8 cellular contexts compared by ENCODE assay signal in genomic region chr6:29631860-29632731, GRCh38. TPM values are rescaled to one million over a fixed set of nuclear protein-coding genes. Genes with fewer than 3 reads are reported as not detected.
A peak's percentile ranks its signal among the peaks of the same experiment; 100 is the strongest.
DNase-seq lines count a peak whose midpoint lies in the region; ATAC-seq and TF ChIP-seq lines count a peak whose summit lies in the region.

No MANE protein-coding gene starts in this region.

- H3K4me3 ChIP-seq in OCI-LY1 (ENCODE audit: low read depth, low read length, poor library complexity, severe bottlenecking) (peak overlapping the region; percentile 76), fibroblast of pulmonary artery (replicated peaks; ENCODE audit: low read depth, low read length) (peak overlapping the region; percentile 67), thyroid gland (replicated peaks in 1 of 3) (peak overlapping the region; percentile 35 to 96 (median 68))

- DNase-seq in EH (ENCODE audit: low read depth): peak; percentile 82
- DNase-seq in fibroblast of pulmonary artery (ENCODE audit: low read depth): peak; percentile 68
- DNase-seq in natural killer cell treated with Interleukin-12 subunit alpha and Interleukin-12 subunit beta and Interleukin-15 and Interleukin-18, amount 100 ng/mL, for 72 hours (ENCODE audit: low spot score): no peak
- DNase-seq in thyroid gland: peak; percentile 33 to 50

- H4K20me1 ChIP-seq in OCI-LY1 (ENCODE audit: insufficient read depth, low read length): no peaks in the 10 kb centered on the region

- H3K4me2 ChIP-seq in OCI-LY1 (ENCODE audit: low read length): peak overlapping the region; percentile 90

- H3K4me1 ChIP-seq in OCI-LY1 (ENCODE audit: insufficient read depth, low read length, severe bottlenecking) (peaks cover 32% of the 10 kb centered on the region), thyroid gland (peaks cover 13 to 30% of the 10 kb centered on the region in 2 donors)

- H3K27me3 ChIP-seq in OCI-LY1 (ENCODE audit: insufficient read depth, low read length) (peaks cover 6% of the 10 kb centered on the region), thyroid gland (no peaks in the 10 kb centered on the region)

- no peaks in the 10 kb centered on the region for H3F3A ChIP-seq in OCI-LY1 (ENCODE audit: insufficient read depth, low read length)

- TF ChIP-seq CTCF in OCI-LY1 (IDR thresholded peaks at IDR 0.05; ENCODE audit: low read length) (no peak), fibroblast of pulmonary artery (IDR thresholded peaks at IDR 0.05; ENCODE audit: low read length, missing control alignments) (no peak), thyroid gland (IDR thresholded peaks at IDR 0.05) (no peak)

- TF ChIP-seq POLR2A in thyroid gland (IDR thresholded peaks at IDR 0.05): no peak

- no peaks in the 10 kb centered on the region for H3K36me3 ChIP-seq in OCI-LY1 (ENCODE audit: insufficient read depth, low read length)
- no peaks in the 10 kb centered on the region for H3K36me3 ChIP-seq in thyroid gland

- intact Hi-C loops in thyroid gland (cut with DNase I): no loop called here

- H3K36me3 Mint-ChIP-seq in activated T-helper 17 cell treated with anti-CD3 and anti-CD28 coated beads, Interleukin-2, amount 50 U/mL, for 72 hours (ENCODE audit: low read depth): peaks cover 8% of the 10 kb centered on the region
- H3K36me3 Mint-ChIP-seq in natural killer cell treated with Interleukin-12 subunit alpha and Interleukin-12 subunit beta and Interleukin-15 and Interleukin-18, amount 100 ng/mL, for 72 hours: no peaks in the 10 kb centered on the region

- no peaks in the 10 kb centered on the region for H3K9me3 Mint-ChIP-seq in activated T-helper 17 cell treated with anti-CD3 and anti-CD28 coated beads, Interleukin-2, amount 50 U/mL, for 72 hours
- no peaks in the 10 kb centered on the region for H3K9me3 Mint-ChIP-seq in natural killer cell treated with Interleukin-12 subunit alpha and Interleukin-12 subunit beta and Interleukin-15 and Interleukin-18, amount 100 ng/mL, for 72 hours

- ATAC-seq in HG02852 (IDR thresholded peaks at IDR 0.05; ENCODE audit: unreplicated experiment) (peak; percentile 22), HG03469 (IDR thresholded peaks at IDR 0.05; ENCODE audit: unreplicated experiment) (no peak)
- peak; percentile 35 for ATAC-seq in activated T-helper 17 cell treated with anti-CD3 and anti-CD28 coated beads, Interleukin-2, amount 50 U/mL, for 72 hours (replicated peaks)
- ATAC-seq in natural killer cell treated with Interleukin-12 subunit alpha and Interleukin-12 subunit beta and Interleukin-15 and Interleukin-18, amount 100 ng/mL, for 72 hours: peak; percentile 64 to 67

- H2AFZ ChIP-seq in OCI-LY1 (ENCODE audit: low read length): no peak overlapping the region

- no peaks in the 10 kb centered on the region for H3K27me3 Mint-ChIP-seq in activated T-helper 17 cell treated with anti-CD3 and anti-CD28 coated beads, Interleukin-2, amount 50 U/mL, for 72 hours
- peaks cover 39 to 40% of the 10 kb centered on the region in 2 donors for H3K27me3 Mint-ChIP-seq in natural killer cell treated with Interleukin-12 subunit alpha and Interleukin-12 subunit beta and Interleukin-15 and Interleukin-18, amount 100 ng/mL, for 72 hours

- H3K9me2 ChIP-seq in OCI-LY1 (ENCODE audit: low read depth, low read length): no peaks in the 10 kb centered on the region

- H3K9ac ChIP-seq in OCI-LY1 (ENCODE audit: low read length): peak overlapping the region; percentile 70

- WGBS in thyroid gland, 2 donors: 5 to 7% methylated on average over 26 to 39 of the region's 53 CpGs

- no peaks in the 10 kb centered on the region for H3K79me2 ChIP-seq in OCI-LY1 (ENCODE audit: insufficient read depth, low read length)

- H3K4me3 Mint-ChIP-seq in activated T-helper 17 cell treated with anti-CD3 and anti-CD28 coated beads, Interleukin-2, amount 50 U/mL, for 72 hours: peak overlapping the region; percentile 85
- peak overlapping the region; percentile 92 for H3K4me3 Mint-ChIP-seq in natural killer cell treated with Interleukin-12 subunit alpha and Interleukin-12 subunit beta and Interleukin-15 and Interleukin-18, amount 100 ng/mL, for 72 hours

- H3K27ac Mint-ChIP-seq in activated T-helper 17 cell treated with anti-CD3 and anti-CD28 coated beads, Interleukin-2, amount 50 U/mL, for 72 hours: peak overlapping the region; percentile 67
- H3K27ac Mint-ChIP-seq in natural killer cell treated with Interleukin-12 subunit alpha and Interleukin-12 subunit beta and Interleukin-15 and Interleukin-18, amount 100 ng/mL, for 72 hours: peak overlapping the region in 1 of 2 donors; percentile 10

- peaks cover 36% of the 10 kb centered on the region for H3K4me1 Mint-ChIP-seq in activated T-helper 17 cell treated with anti-CD3 and anti-CD28 coated beads, Interleukin-2, amount 50 U/mL, for 72 hours
- H3K4me1 Mint-ChIP-seq in natural killer cell treated with Interleukin-12 subunit alpha and Interleukin-12 subunit beta and Interleukin-15 and Interleukin-18, amount 100 ng/mL, for 72 hours (ENCODE audit: low read depth in 2 of 2): peaks cover 25 to 38% of the 10 kb centered on the region in 2 donors

- H3K27ac ChIP-seq in OCI-LY1 (ENCODE audit: low read depth, low read length, poor library complexity, severe bottlenecking) (no peak overlapping the region), thyroid gland (peak overlapping the region in 2 of 3 donors; percentile 57 to 68)

- no peaks in the 10 kb centered on the region for H3K9me3 ChIP-seq in OCI-LY1 (ENCODE audit: low read length)
- H3K9me3 ChIP-seq in thyroid gland: no peaks in the 10 kb centered on the region

RNA-seq across cellular contexts. Expression of gene GABBR1, which starts 0.9 kb away (rescaled TPM):
- total RNA-seq in activated T-helper 17 cell treated with anti-CD3 and anti-CD28 coated beads, Interleukin-2, amount 50 U/mL, for 72 hours: 10 to 100 TPM; 19.3 to 46.1 TPM
- total RNA-seq in natural killer cell treated with Interleukin-12 subunit alpha and Interleukin-12 subunit beta and Interleukin-15 and Interleukin-18, amount 100 ng/mL, for 72 hours: 10 to 100 TPM in 1 of 2 donors, 1 to 10 TPM in 1; 3.0 to 15.2 TPM
- total RNA-seq in thyroid gland: 10 to 100 TPM; 20.4 to 34.3 (median 23.8) TPM

RNA-seq across cellular contexts. Expression of gene MOG, which starts 24.8 kb away (rescaled TPM):
- total RNA-seq in activated T-helper 17 cell treated with anti-CD3 and anti-CD28 coated beads, Interleukin-2, amount 50 U/mL, for 72 hours: not detected
- not detected for total RNA-seq in natural killer cell treated with Interleukin-12 subunit alpha and Interleukin-12 subunit beta and Interleukin-15 and Interleukin-18, amount 100 ng/mL, for 72 hours
- not detected for total RNA-seq in thyroid gland

RNA-seq across cellular contexts. Expression of gene OR2H2, which starts 47.2 kb away (rescaled TPM):
- total RNA-seq in activated T-helper 17 cell treated with anti-CD3 and anti-CD28 coated beads, Interleukin-2, amount 50 U/mL, for 72 hours: not detected
- not detected for total RNA-seq in natural killer cell treated with Interleukin-12 subunit alpha and Interleukin-12 subunit beta and Interleukin-15 and Interleukin-18, amount 100 ng/mL, for 72 hours
- total RNA-seq in thyroid gland: not detected

RNA-seq across cellular contexts. Expression of gene ZFP57, which starts 48.9 kb away (rescaled TPM):
- 1 to 10 TPM in 1 of 2 donors, not detected in 1; 2.6 TPM for total RNA-seq in activated T-helper 17 cell treated with anti-CD3 and anti-CD28 coated beads, Interleukin-2, amount 50 U/mL, for 72 hours
- total RNA-seq in natural killer cell treated with Interleukin-12 subunit alpha and Interleukin-12 subunit beta and Interleukin-15 and Interleukin-18, amount 100 ng/mL, for 72 hours: 1 to 10 TPM; 5.2 to 9.0 TPM
- total RNA-seq in thyroid gland: not detected
